ENCODE assay signal across 8 cellular contexts in genomic region chr13:114065141-114065925, GRCh38.
DNase-seq lines count a peak whose midpoint lies in the region; ATAC-seq and TF ChIP-seq lines count a peak whose summit lies in the region.

No MANE protein-coding gene starts in this region.

- no peak overlapping the region for H3T11ph ChIP-seq in H9 (ENCODE audit: low read length)

- H3K27ac ChIP-seq in H9 (ENCODE audit: insufficient read length, low read depth, low read length) = no peak overlapping the region

- H2BK12ac ChIP-seq in H9 (ENCODE audit: insufficient read length, low read depth, low read length) = no peak overlapping the region

- H3K4me3 Mint-ChIP-seq in H9 = peak overlapping the region; percentile 44 to 49; a peak in 4 of 5 replicates

- peaks cover 2% of the 10 kb centered on the region; the same call in 1 of the 2 replicates for H3K27me3 Mint-ChIP-seq in H9 (ENCODE audit: low read depth)

- no peak overlapping the region for H3K9ac ChIP-seq in H9 (ENCODE audit: extremely low read depth, insufficient read length, low read length)

- TF ChIP-seq CTCF in H9 (conservative IDR thresholded peaks at IDR 0.05) (no peak), cardiac fibroblast (IDR thresholded peaks at IDR 0.05; ENCODE audit: low read depth, low read length) (no peak)

- H4K5ac ChIP-seq in H9 (ENCODE audit: insufficient read length, low read depth, low read length) = no peak overlapping the region

- peak overlapping the region; percentile 40 for H3K4me2 ChIP-seq in H9 (ENCODE audit: insufficient read depth, insufficient read length, low read length)

- H3K23ac ChIP-seq in H9 (ENCODE audit: insufficient read length, low read depth, low read length) = no peak overlapping the region

- H3K9me3 Mint-ChIP-seq in H9 = no peaks in the 10 kb centered on the region

- no peaks in the 10 kb centered on the region for H4K20me1 ChIP-seq in H9 (ENCODE audit: control insufficient read depth, insufficient read depth, insufficient read length)

- H3K9me3 ChIP-seq in H9 (ENCODE audit: control insufficient read depth, low read depth, low read length) = no peaks in the 10 kb centered on the region

- no peak overlapping the region for H2BK20ac ChIP-seq in H9 (ENCODE audit: low read depth, low read length, poor library complexity, severe bottlenecking)

- no peak overlapping the region for H2BK5ac ChIP-seq in H9 (ENCODE audit: insufficient read length, low read length)

- no peak overlapping the region for H3K56ac ChIP-seq in H9 (ENCODE audit: insufficient read length, low read depth, low read length)

- peak overlapping the region; percentile 22 for H3K18ac ChIP-seq in H9 (ENCODE audit: insufficient read length, low read depth, low read length)

- WGBS in H9 (ENCODE audit: extremely low coverage, insufficient read length, low lambda C conversion rate) = no CpG with 5 or more reads among the region's 25 CpGs

- no peak for ATAC-seq in HG03095 (IDR thresholded peaks at IDR 0.05; ENCODE audit: unreplicated experiment)

- H4K91ac ChIP-seq in H9 (ENCODE audit: insufficient read length, low read depth, low read length) = no peak overlapping the region

- H2BK15ac ChIP-seq in H9 (ENCODE audit: low read depth, low read length) = no peak overlapping the region

- H3K14ac ChIP-seq in H9 (ENCODE audit: insufficient read depth, low read length) = peak overlapping the region; percentile 23; the same call in 1 of the 2 replicates

- H3K27ac Mint-ChIP-seq in H9 = peak overlapping the region in 2 of 3 experiments; percentile 45 to 89; a peak in 3 of 7 replicates

- peak overlapping the region; percentile 37 to 45 for H3K4me3 ChIP-seq in cardiac fibroblast (replicated peaks in 1 of 2; ENCODE audit: low read depth in 2 of 2, low read length in 2 of 2)

- H4K8ac ChIP-seq in H9 (replicated peaks; ENCODE audit: insufficient read length, low read depth, low read length) = no peak overlapping the region

- H3K4me1 ChIP-seq in H9 (ENCODE audit: insufficient read depth, low read length) = no peaks in the 10 kb centered on the region; the same call in 1 of the 2 replicates

- H3K27me3 ChIP-seq in H9 (ENCODE audit: insufficient read depth, low read length) = no peaks in the 10 kb centered on the region

- H2BK120ac ChIP-seq in H9 (ENCODE audit: low read depth, low read length, poor library complexity, severe bottlenecking) = no peak overlapping the region

- no peaks in the 10 kb centered on the region for H3K36me3 Mint-ChIP-seq in H9 (ENCODE audit: insufficient read depth in 1 of 3, low read depth in 3 of 3)

- peak; percentile 92 for DNase-seq in DMS 273 (lab: John Stamatoyannopoulos, UW; ENCODE audit: unreplicated experiment)
- DNase-seq in H9 = peak; percentile 83
- DNase-seq in NCI-H2029 treated with DMSO at 0.1 percent for 48 hours (lab: John Stamatoyannopoulos, UW) = peak; percentile 10
- DNase-seq in activated CD4-positive, CD25-positive, alpha-beta regulatory T cell treated with anti-CD3 and anti-CD28 coated beads, Interleukin-2, amount 50 U/mL, for 16 hours (ENCODE audit: low read depth, low spot score) = peak; percentile 44
- DNase-seq in cardiac fibroblast (ENCODE audit: low read depth in 2 of 2) = peak; percentile 97 to 98
- peak; percentile 98 for DNase-seq in islet precursor cell
- peak; percentile 67 to 78 for DNase-seq in stimulated activated CD4-positive, alpha-beta T cell treated with anti-CD3 and anti-CD28 coated beads, Interleukin-12 subunit alpha, Interleukin-12 subunit beta, amount 100 ng/mL, for 24 hours (ENCODE audit: low read depth in 2 of 2)

- no peak overlapping the region for H2AFZ ChIP-seq in H9 (ENCODE audit: low read length)

- H3K4ac ChIP-seq in H9 (ENCODE audit: low read depth, low read length) = no peak overlapping the region; the same call in 1 of the 2 replicates

- H3K79me2 ChIP-seq in H9 (ENCODE audit: insufficient read depth, low read length) = no peaks in the 10 kb centered on the region

- H3K4me1 Mint-ChIP-seq in H9 = peaks cover 15 to 29% of the 10 kb centered on the region in 2 experiments

- H3K23me2 ChIP-seq in H9 (ENCODE audit: insufficient read length, low read depth, low read length, poor library complexity, severe bottlenecking) = no peaks in the 10 kb centered on the region

- no peak overlapping the region for H2AK5ac ChIP-seq in H9 (ENCODE audit: insufficient read length, low read length)

- H3K79me1 ChIP-seq in H9 (ENCODE audit: insufficient read depth, low read depth, low read length, poor library complexity, severe bottlenecking) = no peaks in the 10 kb centered on the region

Comparison
In these comparisons a context has a peak if more than half of its experiments do, and no peak if none do; other contexts are left out.
1. DNase-seq: peak in every context shown above with its lines; median percentile 98 in islet precursor cell; 98 in cardiac fibroblast; 92 in DMS 273; 83 in H9; 72 in stimulated activated CD4-positive, alpha-beta T cell treated with anti-CD3 and anti-CD28 coated beads, Interleukin-12 subunit alpha, Interleukin-12 subunit beta, amount 100 ng/mL, for 24 hours; 44 in activated CD4-positive, CD25-positive, alpha-beta regulatory T cell treated with anti-CD3 and anti-CD28 coated beads, Interleukin-2, amount 50 U/mL, for 16 hours; 10 in NCI-H2029 treated with DMSO at 0.1 percent for 48 hours.